ENCODE assay signal across 14 cellular contexts in the genomic region with DNA sequence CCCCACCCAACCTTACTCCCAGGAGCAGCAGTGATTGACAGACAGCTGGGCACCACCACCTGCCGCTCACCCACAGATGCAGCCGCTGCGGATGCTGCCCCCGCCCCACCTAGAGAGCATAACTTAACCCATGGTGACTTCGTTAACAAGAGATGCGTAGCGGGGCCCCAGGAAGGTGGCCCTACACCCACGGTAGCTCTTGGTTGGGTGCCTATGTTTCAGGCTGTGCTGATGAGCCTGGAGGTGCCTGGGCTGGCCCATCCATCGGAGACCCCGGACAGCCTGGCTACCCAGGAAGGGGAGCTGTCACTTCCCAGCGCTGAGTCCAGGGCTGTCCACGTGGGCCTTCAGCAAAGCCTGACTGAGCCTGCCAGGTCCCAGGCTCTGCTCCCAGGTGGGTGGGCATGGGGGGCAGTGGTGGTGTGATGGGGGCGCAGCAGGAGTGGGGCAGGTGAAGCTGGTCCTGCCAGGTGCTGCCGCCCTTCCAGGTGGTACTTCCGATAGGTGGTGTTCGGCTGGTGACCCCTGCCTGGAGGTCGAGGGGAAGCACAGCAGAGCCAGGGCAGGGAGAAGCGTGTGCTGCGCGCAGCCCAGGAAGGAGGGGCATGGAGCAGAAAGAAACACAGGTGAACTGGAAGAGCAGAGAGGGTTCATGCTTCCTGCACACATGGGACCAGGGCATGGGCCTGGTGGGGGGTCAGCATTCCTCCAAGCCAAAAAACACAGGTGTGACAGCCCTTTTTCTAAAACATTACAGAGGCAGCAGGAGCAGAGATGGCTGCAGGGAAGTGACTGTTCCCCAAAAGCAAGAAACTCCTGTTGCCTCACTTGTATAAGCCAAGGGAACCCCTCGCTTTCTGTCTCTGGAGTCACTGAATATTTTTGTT. TPM values are rescaled to one million over a fixed set of nuclear protein-coding genes. Genes with fewer than 3 reads are reported as not detected.
DNase-seq lines count a peak whose midpoint lies in the region; ATAC-seq, FAIRE-seq and TF ChIP-seq lines count a peak whose summit lies in the region.
"Had no signal": no experiment of that assay in that cellular context is flagged by ENCODE, and none has a peak within 500 bp of the region (broad histone marks: within the 10 kb centered on the region; RNA-seq: fewer than 3 reads in every experiment).

No MANE protein-coding gene starts in this region.

- ATAC-seq in left cardiac atrium (no peak), lower lobe of right lung (no peak), aorta (ENCODE audit: low FRiP score) (no peak)
- ATAC-seq: body of pancreas, gastroesophageal sphincter, pancreas had no signal

- H3K36me3 ChIP-seq in astrocyte (ENCODE audit: insufficient read depth, low read length) = peaks cover 35% of the 10 kb centered on the region
- no peaks in the 10 kb centered on the region for H3K36me3 ChIP-seq in lower lobe of right lung
- no peaks in the 10 kb centered on the region for H3K36me3 ChIP-seq in aorta (ENCODE audit: control insufficient read depth in 1 of 2, insufficient read depth in 2 of 2, low read length in 1 of 2)
- H3K36me3 ChIP-seq: pancreas had no signal

- TF ChIP-seq CTCF in astrocyte (IDR thresholded peaks at IDR 0.05; ENCODE audit: insufficient read depth, low read depth, low read length) (no peak), lower lobe of right lung (IDR thresholded peaks at IDR 0.05) (no peak)

- H3K4me1 Mint-ChIP-seq in astrocyte (ENCODE audit: low read depth, unreplicated experiment) = peaks cover 47% of the 10 kb centered on the region

- H3K4me3 Mint-ChIP-seq in astrocyte (ENCODE audit: unreplicated experiment) = no peak overlapping the region

- no peaks in the 10 kb centered on the region for H4K20me1 ChIP-seq in astrocyte (ENCODE audit: insufficient read depth, low read length)

- H3K27me3 ChIP-seq in astrocyte (ENCODE audit: insufficient read depth, low read length) = no peaks in the 10 kb centered on the region
- H3K27me3 ChIP-seq in lower lobe of right lung (ENCODE audit: low read depth) = no peaks in the 10 kb centered on the region
- H3K27me3 ChIP-seq in aorta (ENCODE audit: control insufficient read depth in 1 of 2, insufficient read depth in 2 of 2, low read length in 1 of 2) = no peaks in the 10 kb centered on the region
- H3K27me3 ChIP-seq: body of pancreas, gastroesophageal sphincter, pancreas had no signal

- H3K4me2 ChIP-seq in astrocyte (ENCODE audit: low read length) = peak overlapping the region; percentile 82

- H3K9me3 ChIP-seq in astrocyte (ENCODE audit: insufficient read depth, low read depth, low read length) (no peaks in the 10 kb centered on the region), lower lobe of right lung (no peaks in the 10 kb centered on the region), aorta (ENCODE audit: control insufficient read depth, low read length) (no peaks in the 10 kb centered on the region)
- H3K9me3 ChIP-seq: body of pancreas, gastroesophageal sphincter, pancreas had no signal

- H3K4me3 ChIP-seq in astrocyte (ENCODE audit: insufficient read depth, low read depth, low read length) = no peak overlapping the region
- H3K4me3 ChIP-seq in lower lobe of right lung = no peak overlapping the region
- H3K4me3 ChIP-seq in aorta (ENCODE audit: low read length in 2 of 2) = no peak overlapping the region
- H3K4me3 ChIP-seq: body of pancreas, gastroesophageal sphincter, pancreas, SK-N-MC had no signal

- H3K79me2 ChIP-seq in astrocyte (ENCODE audit: insufficient read depth, low read length) = peaks cover 77% of the 10 kb centered on the region

- H2AFZ ChIP-seq in astrocyte (ENCODE audit: low read depth, low read length) = no peak overlapping the region

- 90 to 93% methylated on average over 21 of the region's 21 CpGs for WGBS in aorta, 2 donors

- peaks cover 66% of the 10 kb centered on the region for H3K4me1 ChIP-seq in astrocyte (ENCODE audit: insufficient read depth, low read length)
- H3K4me1 ChIP-seq in lower lobe of right lung = peaks cover 35% of the 10 kb centered on the region
- H3K4me1 ChIP-seq in aorta (ENCODE audit: control insufficient read depth in 1 of 2, insufficient read depth in 2 of 2, low read length in 2 of 2) = peaks cover 2 to 6% of the 10 kb centered on the region in 2 donors

- peak overlapping the region; percentile 68 for H3K27ac Mint-ChIP-seq in astrocyte (ENCODE audit: unreplicated experiment)

- no peaks in the 10 kb centered on the region for H3K27me3 Mint-ChIP-seq in astrocyte (ENCODE audit: low read depth, unreplicated experiment)

- H3K27ac ChIP-seq in astrocyte (ENCODE audit: low read depth, low read length) (peak overlapping the region; percentile 99), lower lobe of right lung (no peak overlapping the region), aorta (ENCODE audit: low read depth in 1 of 2, low read length in 2 of 2) (peak overlapping the region; percentile 16 to 62)
- H3K27ac ChIP-seq: body of pancreas, pancreas, SK-N-MC had no signal

- FAIRE-seq in astrocyte (lab: Jason Lieb, UNC) = no peak
- FAIRE-seq: pancreas had no signal

- H3K9ac ChIP-seq in astrocyte (ENCODE audit: low read length) = peak overlapping the region; percentile 82

- DNase-seq in cardiac septum (ENCODE audit: low spot score) = peak; percentile 58
- no peak for DNase-seq in left cardiac atrium
- no peak for DNase-seq in astrocyte (ENCODE audit: low read depth)
- peak; percentile 26 for DNase-seq in lower lobe of right lung
- peak; percentile 44 to 62 for DNase-seq in aorta
- no peak for DNase-seq in NCI-H82 treated with DMSO at 0.1 percent for 48 hours (lab: John Stamatoyannopoulos, UW; ENCODE audit: unreplicated experiment)
- no peak for DNase-seq in NCI-H1092 treated with DMSO at 0.1 percent for 48 hours (lab: John Stamatoyannopoulos, UW)
- DNase-seq in SHP77 (lab: John Stamatoyannopoulos, UW) = no peak
- DNase-seq: body of pancreas, DMS79 treated with DMSO at 0.1 percent for 48 hours, MV-4-11 had no signal

- intact Hi-C loops in cardiac septum (cut with DNase I) = no loop called here
- intact Hi-C loops in left cardiac atrium (cut with DNase I) = no loop called here
- intact Hi-C loops in lower lobe of right lung (cut with DNase I) = no loop called here
- intact Hi-C loops in aorta (cut with DNase I) = no loop called here

- H3K9me3 Mint-ChIP-seq in astrocyte (ENCODE audit: unreplicated experiment) = no peaks in the 10 kb centered on the region

- peaks cover 17% of the 10 kb centered on the region for H3K36me3 Mint-ChIP-seq in astrocyte (ENCODE audit: low read depth, unreplicated experiment)

RNA-seq across cellular contexts. Expression of gene SYNJ2, which starts 56.9 kb away (rescaled TPM):
- total RNA-seq in cardiac septum = 24.0 TPM
- total RNA-seq in left cardiac atrium = 10 to 100 TPM; 10.2 to 23.4 TPM
- total RNA-seq in astrocyte = 28.4 and 31.8 TPM in 2 replicates
- total RNA-seq in lower lobe of right lung = 4.5 TPM
- total RNA-seq in aorta = 10 to 100 TPM; 26.8 to 38.7 TPM
- 10 to 100 TPM in 1 of 2 donors, 1 to 10 TPM in 1; 8.6 to 17.9 TPM for polyA plus RNA-seq in aorta

Comparison
In these comparisons a context has a peak if more than half of its experiments do, and no peak if none do; other contexts are left out.
1. DNase-seq: peak in cardiac septum (single experiment), lower lobe of right lung (single experiment) and aorta (2 of 2); none in left cardiac atrium (single experiment), astrocyte (single experiment), NCI-H82 treated with DMSO at 0.1 percent for 48 hours (single experiment), NCI-H1092 treated with DMSO at 0.1 percent for 48 hours (single experiment) and SHP77 (0 of 2).